Comparison of ENCODE assay signal across 13 cellular contexts in the genomic region with DNA sequence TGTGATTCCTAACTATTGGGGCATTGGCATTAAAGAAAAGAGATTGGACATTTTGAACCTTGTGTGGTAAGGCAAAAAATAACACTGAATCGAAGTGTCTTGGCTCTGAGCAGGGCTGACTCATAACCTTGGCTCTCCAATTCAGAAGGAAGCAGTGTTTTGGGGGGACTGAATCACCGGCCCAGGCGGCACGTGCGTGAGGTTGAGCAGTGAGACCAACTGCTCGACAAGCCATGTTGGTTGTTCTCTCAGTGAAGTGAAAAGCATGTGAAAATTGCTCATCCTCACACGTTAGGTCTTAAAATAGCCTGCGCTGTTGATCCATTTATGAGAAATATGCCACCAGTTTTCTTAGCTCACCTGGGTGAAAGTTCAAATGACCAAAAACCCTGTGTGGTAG.
DNase-seq lines count a peak whose midpoint lies in the region; ATAC-seq and TF ChIP-seq lines count a peak whose summit lies in the region.
"Had no signal": no experiment of that assay in that cellular context is flagged by ENCODE, and none has a peak within 500 bp of the region (broad histone marks: within the 10 kb centered on the region; RNA-seq: fewer than 3 reads in every experiment).

No MANE protein-coding gene starts in this region.

- H3K27ac ChIP-seq in effector memory CD4-positive, alpha-beta T cell (ENCODE audit: insufficient read depth, low read length, poor library complexity, severe bottlenecking) = no peak overlapping the region
- H3K27ac ChIP-seq in PC-9 = no peak overlapping the region
- H3K27ac ChIP-seq: left ventricle myocardium inferior, sigmoid colon, transverse colon had no signal

- H3K4me3 ChIP-seq in effector memory CD4-positive, alpha-beta T cell (ENCODE audit: insufficient read depth, low read depth, low read length, poor library complexity, severe bottlenecking) = no peak overlapping the region
- no peak overlapping the region for H3K4me3 ChIP-seq in PC-9
- H3K4me3 ChIP-seq: left ventricle myocardium inferior, sigmoid colon, transverse colon had no signal

- H3K4me1 ChIP-seq in effector memory CD4-positive, alpha-beta T cell (ENCODE audit: control insufficient read depth, insufficient read depth, low read length, poor library complexity, severe bottlenecking) = no peaks in the 10 kb centered on the region
- H3K4me1 ChIP-seq in PC-9 (replicated peaks; ENCODE audit: insufficient read depth) = no peaks in the 10 kb centered on the region
- H3K4me1 ChIP-seq: left ventricle myocardium inferior, transverse colon had no signal

- H3K9me3 ChIP-seq in effector memory CD4-positive, alpha-beta T cell (ENCODE audit: control insufficient read depth, low read length) = no peaks in the 10 kb centered on the region
- no peaks in the 10 kb centered on the region for H3K9me3 ChIP-seq in PC-9 (ENCODE audit: insufficient read depth, low read depth)
- H3K9me3 ChIP-seq: left ventricle myocardium inferior, sigmoid colon, transverse colon had no signal

- POLR2A ChIA-PET in PC-9 (lab: Charles Lee; ENCODE audit: unreplicated experiment) = no interaction called here

- no peaks in the 10 kb centered on the region for H3K79me2 ChIP-seq in PC-9 (ENCODE audit: low read depth)

- intact Hi-C loops in PC-9 (cut with micrococcal nuclease; ENCODE audit: unreplicated experiment) = no loop called here

- peak in 2 of 3 donors; percentile 12 to 37 for DNase-seq in stimulated activated CD4-positive, alpha-beta T cell treated with anti-CD3 and anti-CD28 coated beads, TNF-alpha, amount 100 ng/mL, for 48 hours (ENCODE audit: low read depth in 3 of 3)
- no peak for DNase-seq in stimulated activated CD4-positive, alpha-beta T cell treated with anti-CD3 and anti-CD28 coated beads, Interleukin-4, amount 100 ng/mL, for 4 hours
- DNase-seq in T1000 (lab: John Stamatoyannopoulos, UW) (peak; percentile 52), glomerular endothelial cell (ENCODE audit: extremely low read depth, low read depth, low spot score) (peak; percentile 69), PC-9 (no peak)
- DNase-seq in effector memory CD4-positive, alpha-beta T cell = no peak
- DNase-seq: COR-L47, left ventricle myocardium inferior, NCI-H2081 treated with DMSO at 0.1 percent for 48 hours, sigmoid colon, transverse colon had no signal

- ATAC-seq in HG02610 (IDR thresholded peaks at IDR 0.05; ENCODE audit: unreplicated experiment) (no peak), GM18870 (IDR thresholded peaks at IDR 0.05; ENCODE audit: unreplicated experiment) (no peak)

- no peak overlapping the region for H3K4me2 ChIP-seq in PC-9

- no peaks in the 10 kb centered on the region for H3K36me3 ChIP-seq in effector memory CD4-positive, alpha-beta T cell (ENCODE audit: control insufficient read depth, insufficient read depth, low read length)
- no peaks in the 10 kb centered on the region for H3K36me3 ChIP-seq in PC-9 (ENCODE audit: low read depth)
- H3K36me3 ChIP-seq: left ventricle myocardium inferior, sigmoid colon, transverse colon had no signal

- CTCF ChIA-PET in PC-9 (lab: Charles Lee) = no interaction called here

- H3K27me3 ChIP-seq in effector memory CD4-positive, alpha-beta T cell (replicated peaks; ENCODE audit: control insufficient read depth, insufficient read depth, low read length, poor library complexity, severe bottlenecking) = no peaks in the 10 kb centered on the region
- H3K27me3 ChIP-seq in PC-9 (ENCODE audit: insufficient read depth, low read depth) = no peaks in the 10 kb centered on the region
- H3K27me3 ChIP-seq: sigmoid colon, transverse colon had no signal

- H2AFZ ChIP-seq in PC-9 = no peak overlapping the region

- no peaks in the 10 kb centered on the region for H4K20me1 ChIP-seq in PC-9 (ENCODE audit: insufficient read depth)

- no TSS peak for BruUV-seq in PC-9 (replicated peaks; lab: Mats Ljungman, UMichigan)

- H3F3A ChIP-seq in PC-9 (ENCODE audit: insufficient read depth, low read depth) = no peaks in the 10 kb centered on the region

- TF ChIP-seq CTCF in PC-9 (conservative IDR thresholded peaks at IDR 0.05) = no peak

- no peaks in the 10 kb centered on the region for H3K9me2 ChIP-seq in PC-9 (ENCODE audit: insufficient read depth)

Comparison
In these comparisons a context has a peak if more than half of its experiments do, and no peak if none do; other contexts are left out.
1. DNase-seq: peak in stimulated activated CD4-positive, alpha-beta T cell treated with anti-CD3 and anti-CD28 coated beads, TNF-alpha, amount 100 ng/mL, for 48 hours (2 of 3), T1000 (single experiment) and glomerular endothelial cell (single experiment); none in stimulated activated CD4-positive, alpha-beta T cell treated with anti-CD3 and anti-CD28 coated beads, Interleukin-4, amount 100 ng/mL, for 4 hours (0 of 2), effector memory CD4-positive, alpha-beta T cell (0 of 3) and PC-9 (0 of 2).